In genomic region chr9:37650873-37651768, GRCh38 we compare ENCODE assay signal across 9 cellular contexts. TPM values are rescaled to one million over a fixed set of nuclear protein-coding genes. Genes with fewer than 3 reads are reported as not detected.
DNase-seq lines count a peak whose midpoint lies in the region; ATAC-seq and TF ChIP-seq lines count a peak whose summit lies in the region.
"Had no signal": no experiment of that assay in that cellular context is flagged by ENCODE, and none has a peak within 500 bp of the region (broad histone marks: within the 10 kb centered on the region; RNA-seq: fewer than 3 reads in every experiment).

A gene with protein sequence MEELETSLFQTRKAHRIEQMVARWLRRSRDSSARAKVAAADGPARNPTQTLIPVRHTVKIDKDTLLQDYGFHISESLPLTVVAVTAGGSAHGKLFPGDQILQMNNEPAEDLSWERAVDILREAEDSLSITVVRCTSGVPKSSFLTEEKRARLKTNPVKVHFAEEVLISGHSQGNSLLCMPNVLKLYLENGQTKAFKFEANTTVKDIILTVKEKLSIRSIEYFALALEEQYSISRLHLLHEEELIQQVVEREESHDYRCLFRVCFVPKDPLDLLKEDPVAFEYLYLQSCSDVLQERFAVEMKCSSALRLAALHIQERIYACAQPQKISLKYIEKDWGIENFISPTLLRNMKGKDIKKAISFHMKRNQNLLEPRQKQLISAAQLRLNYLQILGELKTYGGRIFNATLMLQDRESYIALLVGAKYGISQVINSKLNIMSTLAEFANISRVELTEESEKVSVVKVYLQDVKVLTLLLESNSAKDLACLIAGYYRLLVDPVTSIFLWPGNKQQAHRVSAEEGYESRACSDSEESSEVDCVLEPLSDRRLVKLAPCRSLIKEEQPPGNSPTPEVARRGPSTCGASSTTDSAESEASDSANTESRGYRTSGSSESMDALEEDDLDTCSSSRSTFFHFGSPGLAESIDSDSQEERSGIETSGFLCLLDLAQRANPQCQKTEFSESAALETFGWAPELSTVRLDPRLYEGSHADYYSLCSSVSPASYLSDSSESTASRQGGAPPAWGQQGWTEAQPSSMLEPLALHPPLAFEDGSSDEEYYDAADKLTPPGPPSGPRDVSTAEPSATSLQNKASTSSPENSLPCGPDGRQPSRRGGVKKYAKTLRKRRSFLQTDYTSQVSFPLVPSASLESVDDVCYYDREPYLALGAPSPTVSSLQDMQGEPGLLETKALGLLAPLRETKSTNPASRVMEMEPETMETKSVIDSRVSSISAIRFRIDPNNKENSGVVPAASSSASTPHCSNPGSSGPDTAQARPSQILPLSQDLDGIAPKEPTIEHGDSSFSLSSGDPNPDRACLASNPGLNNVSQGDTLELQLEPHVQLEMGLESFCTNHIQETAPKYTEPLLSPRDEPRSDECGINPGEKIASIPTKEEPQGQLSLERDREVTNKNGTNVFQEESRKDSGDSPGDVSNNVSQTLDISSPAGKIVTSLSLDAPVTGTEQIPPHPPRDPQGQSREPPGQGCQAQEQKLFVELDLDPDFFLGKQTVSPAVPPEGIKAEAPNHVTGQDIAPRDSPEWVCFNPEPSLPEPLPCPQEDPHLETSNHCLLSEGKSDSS (N-terminal part only) (plus strand): TSS chr9:37650954. CDS start chr9:37692642, 41,688 bp downstream.

- no peaks in the 10 kb centered on the region for H3K36me3 ChIP-seq in adipocyte (ENCODE audit: control insufficient read depth, insufficient read depth, low read length, severe bottlenecking)
- no peaks in the 10 kb centered on the region for H3K36me3 ChIP-seq in right atrium auricular region

- H3K9me3 ChIP-seq in adipocyte (ENCODE audit: control insufficient read depth, low read length) (no peaks in the 10 kb centered on the region), right atrium auricular region (no peaks in the 10 kb centered on the region)

- DNase-seq in D341Med (ENCODE audit: low spot score) (peak; percentile 96), HuH-7.5 (ENCODE audit: low spot score) (peak; percentile 73), adipocyte (ENCODE audit: low read depth) (peak; percentile 75), right atrium auricular region (ENCODE audit: low spot score) (no peak), retina (peak; percentile 82), foreskin melanocyte (no peak)

- H3K4me3 ChIP-seq in adipocyte (ENCODE audit: low read length) (peak within 1 kb of the TSS; percentile 83), right atrium auricular region (peak within 1 kb of the TSS; percentile 56 to 63)

- H3K27me3 ChIP-seq in adipocyte (replicated peaks; ENCODE audit: control insufficient read depth, insufficient read depth, low read length) (peaks cover 16% of the 10 kb centered on the region), right atrium auricular region (no peaks in the 10 kb centered on the region)

- no peak within 1 kb of the TSS for H3K27ac ChIP-seq in right atrium auricular region

- H3K4me1 ChIP-seq in adipocyte (ENCODE audit: control insufficient read depth, insufficient read depth, low read length) (peaks cover 6% of the 10 kb centered on the region), right atrium auricular region (peaks cover 0 to 9% of the 10 kb centered on the region in 2 donors)

- no peak for TF ChIP-seq CTCF in right atrium auricular region (IDR thresholded peaks at IDR 0.05)

- ATAC-seq in GM21381 (IDR thresholded peaks at IDR 0.05; ENCODE audit: unreplicated experiment) (peak; percentile 93), SK-N-SH treated with all-trans-retinoic acid at 6 μM for 48 hours (peak; percentile 97)

- H3K9ac ChIP-seq in adipocyte (ENCODE audit: low read length), result peak within 1 kb of the TSS; percentile 66

TF ChIP-seq in SK-N-SH treated with all-trans-retinoic acid at 6 μM for 48 hours, 23 proteins besides CTCF, POLR2A, EP300 and RAD21:
- TF ChIP-seq ESRRG (CRISPR knock-in tag; IDR thresholded peaks at IDR 0.05), result no peak
- TF ChIP-seq CSDC2 (CRISPR knock-in tag; IDR thresholded peaks at IDR 0.05), result no peak
- TF ChIP-seq, protein P1, sequence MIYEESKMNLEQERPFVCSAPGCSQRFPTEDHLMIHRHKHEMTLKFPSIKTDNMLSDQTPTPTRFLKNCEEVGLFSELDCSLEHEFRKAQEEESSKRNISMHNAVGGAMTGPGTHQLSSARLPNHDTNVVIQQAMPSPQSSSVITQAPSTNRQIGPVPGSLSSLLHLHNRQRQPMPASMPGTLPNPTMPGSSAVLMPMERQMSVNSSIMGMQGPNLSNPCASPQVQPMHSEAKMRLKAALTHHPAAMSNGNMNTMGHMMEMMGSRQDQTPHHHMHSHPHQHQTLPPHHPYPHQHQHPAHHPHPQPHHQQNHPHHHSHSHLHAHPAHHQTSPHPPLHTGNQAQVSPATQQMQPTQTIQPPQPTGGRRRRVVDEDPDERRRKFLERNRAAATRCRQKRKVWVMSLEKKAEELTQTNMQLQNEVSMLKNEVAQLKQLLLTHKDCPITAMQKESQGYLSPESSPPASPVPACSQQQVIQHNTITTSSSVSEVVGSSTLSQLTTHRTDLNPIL (CRISPR knock-in tag; IDR thresholded peaks at IDR 0.05; ENCODE audit: low read depth), result no peak
- TF ChIP-seq BACH2 (CRISPR knock-in tag; IDR thresholded peaks at IDR 0.05; ENCODE audit: borderline replicate concordance), result no peak
- TF ChIP-seq ZFP30 (CRISPR knock-in tag; IDR thresholded peaks at IDR 0.05), result no peak
- no peak for TF ChIP-seq ZNF70 (CRISPR knock-in tag; IDR thresholded peaks at IDR 0.05)
- no peak for TF ChIP-seq POU6F1 (CRISPR knock-in tag; IDR thresholded peaks at IDR 0.05; ENCODE audit: borderline replicate concordance, low read depth)
- no peak for TF ChIP-seq ZNF8 (CRISPR knock-in tag; IDR thresholded peaks at IDR 0.05)
- TF ChIP-seq ZC3H10 (CRISPR knock-in tag; IDR thresholded peaks at IDR 0.05), result no peak
- no peak for TF ChIP-seq TCF4 (CRISPR knock-in tag; IDR thresholded peaks at IDR 0.05; ENCODE audit: borderline replicate concordance)
- TF ChIP-seq ZFP3 (CRISPR knock-in tag; IDR thresholded peaks at IDR 0.05), result no peak
- no peak for TF ChIP-seq RARB (CRISPR knock-in tag; IDR thresholded peaks at IDR 0.05)
- TF ChIP-seq, protein P2, sequence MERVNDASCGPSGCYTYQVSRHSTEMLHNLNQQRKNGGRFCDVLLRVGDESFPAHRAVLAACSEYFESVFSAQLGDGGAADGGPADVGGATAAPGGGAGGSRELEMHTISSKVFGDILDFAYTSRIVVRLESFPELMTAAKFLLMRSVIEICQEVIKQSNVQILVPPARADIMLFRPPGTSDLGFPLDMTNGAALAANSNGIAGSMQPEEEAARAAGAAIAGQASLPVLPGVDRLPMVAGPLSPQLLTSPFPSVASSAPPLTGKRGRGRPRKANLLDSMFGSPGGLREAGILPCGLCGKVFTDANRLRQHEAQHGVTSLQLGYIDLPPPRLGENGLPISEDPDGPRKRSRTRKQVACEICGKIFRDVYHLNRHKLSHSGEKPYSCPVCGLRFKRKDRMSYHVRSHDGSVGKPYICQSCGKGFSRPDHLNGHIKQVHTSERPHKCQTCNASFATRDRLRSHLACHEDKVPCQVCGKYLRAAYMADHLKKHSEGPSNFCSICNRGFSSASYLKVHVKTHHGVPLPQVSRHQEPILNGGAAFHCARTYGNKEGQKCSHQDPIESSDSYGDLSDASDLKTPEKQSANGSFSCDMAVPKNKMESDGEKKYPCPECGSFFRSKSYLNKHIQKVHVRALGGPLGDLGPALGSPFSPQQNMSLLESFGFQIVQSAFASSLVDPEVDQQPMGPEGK (CRISPR knock-in tag; IDR thresholded peaks at IDR 0.05; ENCODE audit: borderline replicate concordance), result no peak
- TF ChIP-seq TOX (CRISPR knock-in tag; IDR thresholded peaks at IDR 0.05; ENCODE audit: borderline replicate concordance), result no peak

RNA-seq across cellular contexts. Expression of the gene that starts here (rescaled TPM):
- total RNA-seq in right atrium auricular region, result under 1 TPM; 0.31 to 0.82 TPM
- total RNA-seq: activated CD8-positive, alpha-beta memory T cell treated with anti-CD3 and anti-CD28 coated beads for 36 hours had no signal

Comparison
In these comparisons a context has a peak if more than half of its experiments do, and no peak if none do; other contexts are left out.
1. DNase-seq: peak in D341Med (single experiment), HuH-7.5 (single experiment), adipocyte (single experiment) and retina (single experiment); none in right atrium auricular region (single experiment) and foreskin melanocyte (single experiment).